ENCODE assay signal across 9 cellular contexts in the genomic region with DNA sequence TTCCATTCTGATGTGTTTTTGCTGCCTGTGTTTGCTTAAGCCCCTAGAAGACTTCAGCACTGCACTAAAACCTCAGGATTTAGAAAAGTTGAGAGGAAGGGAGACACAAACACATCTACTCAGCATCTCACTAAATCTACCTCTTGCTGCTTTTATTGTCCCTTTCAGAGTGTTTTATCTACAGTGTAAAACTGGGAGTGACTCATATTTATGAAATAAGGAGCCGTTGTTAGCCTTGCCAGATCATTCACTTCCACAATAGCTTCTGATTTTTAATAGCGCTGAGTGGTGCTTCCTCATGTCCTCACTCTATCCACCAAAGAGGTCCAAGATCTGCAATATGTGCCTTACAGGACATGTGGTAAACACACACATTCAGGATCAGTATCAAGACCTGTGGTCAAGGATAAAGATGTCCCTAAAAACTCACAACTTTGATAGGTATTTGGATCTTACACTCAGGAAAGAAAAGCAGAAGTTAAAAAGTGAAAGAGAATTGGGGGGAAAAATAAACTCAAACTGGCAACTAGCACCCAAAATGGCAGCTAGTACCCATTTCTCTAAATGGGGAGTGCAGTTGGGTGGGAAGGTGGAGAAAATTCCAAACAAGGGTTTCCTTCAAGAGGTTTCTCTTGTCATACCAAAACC. TPM values are rescaled to one million over a fixed set of nuclear protein-coding genes. Genes with fewer than 3 reads are reported as not detected.
A peak's percentile ranks its signal among the peaks of the same experiment; 100 is the strongest.
DNase-seq lines count a peak whose midpoint lies in the region; ATAC-seq and TF ChIP-seq lines count a peak whose summit lies in the region.
"Had no signal": no experiment of that assay in that cellular context is flagged by ENCODE, and none has a peak within 500 bp of the region (broad histone marks: within the 10 kb centered on the region; RNA-seq: fewer than 3 reads in every experiment).

No MANE protein-coding gene starts in this region.

- peak; percentile 28 to 44 for ATAC-seq in activated T-cell treated with anti-CD3 and anti-CD28 coated beads, Interleukin-2, amount 50 U/mL, for 4 hours
- no peak for ATAC-seq in central memory CD8-positive, alpha-beta T cell (replicated peaks; ENCODE audit: extremely low read depth, poor library complexity, severe bottlenecking)

- H3K9me3 ChIP-seq in HUES6 (ENCODE audit: control insufficient read depth, insufficient read depth, low read depth, low read length) (peaks cover 22% of the 10 kb centered on the region), spleen (peaks cover 0 to 16% (median 11%) of the 10 kb centered on the region in 8 donors)

- H3K27me3 Mint-ChIP-seq in activated T-cell treated with anti-CD3 and anti-CD28 coated beads, Interleukin-2, amount 50 U/mL, for 4 hours (ENCODE audit: low read depth) = no peaks in the 10 kb centered on the region
- H3K27me3 Mint-ChIP-seq in central memory CD8-positive, alpha-beta T cell = no peaks in the 10 kb centered on the region
- H3K27me3 Mint-ChIP-seq in nephron progenitor cell (ENCODE audit: low read depth, poor library complexity) = peaks cover 5% of the 10 kb centered on the region

- no peak for DNase-seq in activated T-cell treated with anti-CD3 and anti-CD28 coated beads, Interleukin-2, amount 50 U/mL, for 4 hours
- no peak for DNase-seq in activated T-cell treated with anti-CD3 and anti-CD28 coated beads, Interleukin-2, amount 50 U/mL, for 48 hours
- no peak for DNase-seq in central memory CD8-positive, alpha-beta T cell (ENCODE audit: low spot score in 2 of 2)
- DNase-seq in spleen (no peak), nephron progenitor cell (no peak), retina (no peak), iPS-NIHi7 (ENCODE audit: extremely low spot score) (no peak)

- peak overlapping the region; percentile 67 for H3K4me3 Mint-ChIP-seq in activated T-cell treated with anti-CD3 and anti-CD28 coated beads, Interleukin-2, amount 50 U/mL, for 4 hours
- peak overlapping the region; percentile 65 for H3K4me3 Mint-ChIP-seq in central memory CD8-positive, alpha-beta T cell
- no peak overlapping the region for H3K4me3 Mint-ChIP-seq in nephron progenitor cell

- H3K9ac ChIP-seq in HUES6 (ENCODE audit: low read length) = no peak overlapping the region

- H3K4me1 Mint-ChIP-seq in activated T-cell treated with anti-CD3 and anti-CD28 coated beads, Interleukin-2, amount 50 U/mL, for 4 hours (ENCODE audit: low read depth) = peaks cover 74% of the 10 kb centered on the region
- H3K4me1 Mint-ChIP-seq in central memory CD8-positive, alpha-beta T cell = peaks cover 68% of the 10 kb centered on the region
- H3K4me1 Mint-ChIP-seq in nephron progenitor cell = peaks cover 19% of the 10 kb centered on the region

- H3K27ac ChIP-seq in HUES6 (ENCODE audit: low read depth, low read length) (peak overlapping the region; percentile 21; the same call in 1 of the 2 replicates), spleen (peak overlapping the region in 7 of 8 donors; percentile 10 to 74 (median 33))
- H3K27ac ChIP-seq: C4-2B had no signal

- H3K36me3 ChIP-seq in HUES6 (ENCODE audit: control insufficient read depth, insufficient read depth, low read length) (peaks cover 40% of the 10 kb centered on the region; the same call in 1 of the 2 replicates), spleen (peaks cover 0 to 14% (median 2%) of the 10 kb centered on the region in 6 donors)

- peaks cover 5% of the 10 kb centered on the region for H3K9me3 Mint-ChIP-seq in activated T-cell treated with anti-CD3 and anti-CD28 coated beads, Interleukin-2, amount 50 U/mL, for 4 hours
- no peaks in the 10 kb centered on the region for H3K9me3 Mint-ChIP-seq in central memory CD8-positive, alpha-beta T cell
- H3K9me3 Mint-ChIP-seq in nephron progenitor cell = peaks cover 23% of the 10 kb centered on the region

- H3K27me3 ChIP-seq in HUES6 (ENCODE audit: control insufficient read depth, insufficient read depth, low read length) = no peaks in the 10 kb centered on the region
- no peaks in the 10 kb centered on the region for H3K27me3 ChIP-seq in spleen (replicated peaks in 1 of 7)

- no peak for TF ChIP-seq POLR2A in spleen (IDR thresholded peaks at IDR 0.05)

- H3K4me3 ChIP-seq in HUES6 (ENCODE audit: low read depth, low read length) = no peak overlapping the region
- peak overlapping the region in 1 of 8 donors; percentile 22 for H3K4me3 ChIP-seq in spleen

- H3K27ac Mint-ChIP-seq in central memory CD8-positive, alpha-beta T cell (ENCODE audit: low read depth) = peak overlapping the region; percentile 64
- no peak overlapping the region for H3K27ac Mint-ChIP-seq in nephron progenitor cell

- peaks cover 29% of the 10 kb centered on the region for H3K36me3 Mint-ChIP-seq in activated T-cell treated with anti-CD3 and anti-CD28 coated beads, Interleukin-2, amount 50 U/mL, for 4 hours (ENCODE audit: insufficient read depth)
- H3K36me3 Mint-ChIP-seq in central memory CD8-positive, alpha-beta T cell (ENCODE audit: insufficient read depth) = peaks cover 16% of the 10 kb centered on the region
- peaks cover 13% of the 10 kb centered on the region for H3K36me3 Mint-ChIP-seq in nephron progenitor cell (ENCODE audit: low read depth)

- intact Hi-C loops in spleen (cut with DNase I; ENCODE audit: low total_unique reads) = no loop called here

- no peak for TF ChIP-seq CTCF in spleen (IDR thresholded peaks at IDR 0.05 in 8 of 11, conservative IDR thresholded peaks at IDR 0.05 in 3 of 11)
- TF ChIP-seq CTCF in nephron progenitor cell (IDR thresholded peaks at IDR 0.05) = no peak

- 24 to 64% (median 39%) methylated on average over 2 of the region's 2 CpGs for WGBS in spleen, 5 donors

- H3K4me1 ChIP-seq in HUES6 (ENCODE audit: control insufficient read depth, insufficient read depth, low read length) = peaks cover 9% of the 10 kb centered on the region
- peaks cover 21 to 60% (median 33%) of the 10 kb centered on the region in 6 donors for H3K4me1 ChIP-seq in spleen

RNA-seq across cellular contexts. Expression of a gene that starts 16.1 kb away (rescaled TPM):
- total RNA-seq in activated T-cell treated with anti-CD3 and anti-CD28 coated beads, Interleukin-2, amount 50 U/mL, for 4 hours = 10 to 100 TPM in 2 of 3 donors, 1 to 10 TPM in 1; 9.4 to 17.1 (median 12.4) TPM
- 10 to 100 TPM in 1 of 7 donors, 1 to 10 TPM in 6; 6.6 to 11.9 (median 7.6) TPM for total RNA-seq in spleen
- polyA plus RNA-seq in spleen = 1 to 10 TPM; 3.4 to 7.4 (median 4.4) TPM
